Comparison of ENCODE assay signal across 22 cellular contexts in the genomic region with DNA sequence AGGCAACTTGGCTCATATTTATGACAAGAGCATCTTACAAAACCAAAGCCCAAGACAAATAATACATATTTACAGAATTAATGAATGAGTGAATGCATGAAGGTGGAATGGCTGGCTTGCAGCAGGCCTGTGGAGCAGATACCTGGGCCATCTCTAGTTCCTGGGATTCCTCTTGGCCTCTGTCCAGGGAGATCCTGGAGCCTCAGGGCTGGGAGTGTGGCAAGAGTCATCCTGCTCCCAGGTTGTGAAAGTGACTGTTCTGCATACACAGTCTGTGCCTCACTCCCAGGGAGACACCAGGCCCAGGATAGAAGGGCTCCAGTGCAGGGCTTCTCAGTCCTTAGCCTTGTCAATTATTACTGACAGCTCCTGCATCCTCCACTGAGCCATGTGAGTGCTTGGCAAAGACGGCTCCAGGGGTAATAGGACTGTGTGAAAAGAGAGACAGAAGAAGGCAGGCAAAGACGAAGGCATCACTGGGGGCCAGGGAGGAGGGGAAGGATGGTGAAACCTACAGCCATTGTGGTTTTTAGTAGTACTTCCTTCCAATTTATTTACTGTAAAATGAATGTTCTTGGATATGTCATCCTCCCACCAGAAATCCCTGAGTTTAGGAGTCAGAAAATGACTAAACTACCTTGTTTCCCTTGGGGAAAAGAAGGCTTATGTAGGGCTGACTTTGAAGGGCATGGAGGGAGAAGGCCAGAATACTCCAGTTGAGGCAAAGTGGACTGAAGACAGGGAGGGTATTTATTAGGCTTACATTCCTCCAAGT. TPM values are rescaled to one million over a fixed set of nuclear protein-coding genes. Genes with fewer than 3 reads are reported as not detected.
DNase-seq lines count a peak whose midpoint lies in the region; ATAC-seq, FAIRE-seq and TF ChIP-seq lines count a peak whose summit lies in the region.
"Had no signal": no experiment of that assay in that cellular context is flagged by ENCODE, and none has a peak within 500 bp of the region (broad histone marks: within the 10 kb centered on the region; RNA-seq: fewer than 3 reads in every experiment).

No MANE protein-coding gene starts in this region.

- H3K27me3 ChIP-seq in RWPE2 (ENCODE audit: insufficient read depth, poor library complexity, severe bottlenecking): no peaks in the 10 kb centered on the region
- H3K27me3 ChIP-seq in fibroblast of lung (ENCODE audit: control insufficient read depth, insufficient read depth, low read length): no peaks in the 10 kb centered on the region
- H3K27me3 ChIP-seq: SJCRH30 had no signal

- no peak overlapping the region for H3K4me3 ChIP-seq in A549
- H3K4me3 ChIP-seq in RWPE2 (ENCODE audit: severe bottlenecking): no peak overlapping the region
- H3K4me3 ChIP-seq in fibroblast of lung (replicated peaks in 1 of 4; ENCODE audit: control extremely low read depth in 1 of 4, insufficient read depth in 1 of 4, low read depth in 3 of 4, low read length in 4 of 4): no peak overlapping the region
- H3K4me3 ChIP-seq: GM12878, SJCRH30 had no signal

- H4K20me1 ChIP-seq in fibroblast of lung (ENCODE audit: control insufficient read depth, extremely low read depth, insufficient read depth, low read length): no peaks in the 10 kb centered on the region

- no peak for TF ChIP-seq CTCF in A549 (IDR thresholded peaks at IDR 0.05)
- TF ChIP-seq CTCF in RWPE2 (IDR thresholded peaks at IDR 0.05; ENCODE audit: poor library complexity, severe bottlenecking): no peak
- TF ChIP-seq CTCF in fibroblast of lung (conservative IDR thresholded peaks at IDR 0.05 in 1 of 2, IDR thresholded peaks at IDR 0.05 in 1 of 2; ENCODE audit: low read depth in 1 of 2, low read length in 2 of 2): no peak

- ATAC-seq in A549 (peak; percentile 33 to 39; a peak in 2 of 6 replicates), RWPE2 (ENCODE audit: low read depth) (peak; percentile 92), GM21737 (IDR thresholded peaks at IDR 0.05; ENCODE audit: unreplicated experiment) (no peak)
- ATAC-seq: GM12878 had no signal

- no peak overlapping the region for H3K9ac ChIP-seq in fibroblast of lung (ENCODE audit: insufficient read depth, low read length)

- WGBS in A549 (ENCODE audit: missing lambda C conversion rate): 10% methylated on average over 2 of the region's 2 CpGs

- H3K36me3 ChIP-seq in RWPE2 (ENCODE audit: low read depth): no peaks in the 10 kb centered on the region
- H3K36me3 ChIP-seq in fibroblast of lung (ENCODE audit: control insufficient read depth, insufficient read depth, low read length): no peaks in the 10 kb centered on the region
- H3K36me3 ChIP-seq: SJCRH30 had no signal

- POLR2A ChIA-PET in A549 (lab: Yijun Ruan, JAX): no interaction called here

- no peak for FAIRE-seq in A549 (lab: Jason Lieb, UNC)
- FAIRE-seq: GM12878, H1 had no signal

- H2AFZ ChIP-seq in fibroblast of lung (ENCODE audit: low read length): no peak overlapping the region

- no peak overlapping the region for H3K4me2 ChIP-seq in A549
- no peak overlapping the region for H3K4me2 ChIP-seq in fibroblast of lung (ENCODE audit: extremely low read depth, insufficient read depth, low read length)

- H3K4me1 ChIP-seq in A549 (no peaks in the 10 kb centered on the region), RWPE2 (ENCODE audit: insufficient read depth, poor library complexity, severe bottlenecking) (peaks cover 53% of the 10 kb centered on the region), fibroblast of lung (ENCODE audit: control insufficient read depth, extremely low read depth, insufficient read depth, low read length) (peaks cover 23% of the 10 kb centered on the region)
- H3K4me1 ChIP-seq: SJCRH30 had no signal

- H3K79me2 ChIP-seq in fibroblast of lung (ENCODE audit: control insufficient read depth, insufficient read depth, low read length): no peaks in the 10 kb centered on the region

- no peak for TF ChIP-seq RAD21 in A549 (conservative IDR thresholded peaks at IDR 0.05 in 1 of 2, IDR thresholded peaks at IDR 0.05 in 1 of 2)

- TF ChIP-seq EP300 in A549 (IDR thresholded peaks at IDR 0.05): no peak

- H3K27ac ChIP-seq in A549 (no peak overlapping the region), RWPE2 (ENCODE audit: poor library complexity, severe bottlenecking) (peak overlapping the region; percentile 67), fibroblast of lung (ENCODE audit: insufficient read depth, low read length) (peak overlapping the region; percentile 27)
- H3K27ac ChIP-seq: SJCRH30 had no signal

- CTCF ChIA-PET in A549 (lab: Yijun Ruan, JAX): interaction anchor here (0.6 to 1.6 kb wide), 2 partner anchors 12 to 233 kb away, joined by 3 to 4 read pairs; no protein-coding TSS in a partner anchor

- no peaks in the 10 kb centered on the region for H3K9me3 ChIP-seq in A549
- no peaks in the 10 kb centered on the region for H3K9me3 ChIP-seq in RWPE2 (ENCODE audit: severe bottlenecking)
- no peaks in the 10 kb centered on the region for H3K9me3 ChIP-seq in fibroblast of lung (ENCODE audit: control insufficient read depth, insufficient read depth, low read depth, low read length)
- H3K9me3 ChIP-seq: SJCRH30 had no signal

- TF ChIP-seq POLR2A in A549 (IDR thresholded peaks at IDR 0.05; ENCODE audit: low read length): no peak

- DNase-seq in A549 (ENCODE audit: low read depth in 1 of 2, low spot score in 1 of 2) (peak in 1 of 2 experiments; percentile 10), HCEC 1CT (peak; percentile 49), RWPE2 (ENCODE audit: low spot score) (peak; percentile 85), fibroblast of lung (ENCODE audit: low read depth in 2 of 2) (no peak), activated gamma-delta T cell (lab: John Stamatoyannopoulos, UW) (no peak), amygdala (lab: John Stamatoyannopoulos, UW) (no peak)
- no peak for DNase-seq in NK-92 treated with Interleukin-12 subunit alpha and Interleukin-12 subunit beta, amount 100 ng/mL, for 24 hours (lab: John Stamatoyannopoulos, UW)
- DNase-seq: CD4-positive, alpha-beta T cell; DMS153; GF-D8; NCI-H1694 treated with DMSO at 0.1 percent for 48 hours; NCI-H510A; NCI-H774; SJCRH30 had no signal

TF ChIP-seq in A549, 52 proteins besides CTCF, POLR2A, EP300 and RAD21 (continues in another document):
- TF ChIP-seq CBX2 (IDR thresholded peaks at IDR 0.05; ENCODE audit: borderline replicate concordance, low read depth) (no peak), CBX8 (IDR thresholded peaks at IDR 0.05) (no peak), ZC3H11A (IDR thresholded peaks at IDR 0.05) (no peak)

RNA-seq across cellular contexts. Expression of a gene that starts 14.3 kb away (rescaled TPM):
- not detected in 2 replicates for polyA plus RNA-seq in A549 (2011; rRNA removed)
- 0.01 TPM in 1 of 2 replicates, not detected in the other for polyA plus RNA-seq in A549 (2012; cell fraction: cytosol; rRNA removed)
- polyA plus RNA-seq in A549 (2012; cell fraction: nucleus; rRNA removed): 0.02 and 0.04 TPM in 2 replicates
- polyA plus RNA-seq in A549 (2017; fragmentation: RNase III; extraction: RNeasy Plus Mini Kit Qiagen cat#74134 plus additional on column Dnase treatment): not detected in 3 replicates
- 0.21 TPM in 1 of 2 replicates, not detected in the other for polyA minus RNA-seq in A549 (2011; rRNA and poly(A)+ RNA removed)
- not detected in 2 replicates for total RNA-seq in fibroblast of lung
- polyA plus RNA-seq in fibroblast of lung: 0.33 and 0.63 TPM in 2 replicates
- polyA plus RNA-seq in fibroblast of lung (2012): 0.62 and 0.65 TPM in 2 replicates
- 2.1 and 4.6 TPM in 2 replicates for polyA minus RNA-seq in fibroblast of lung (ENCODE audit: low replicate concordance)
- total RNA-seq: A172; CD4-positive, alpha-beta T cell; Daoy; GM12878; H1; HT-29; LHCN-M2; SJCRH30 had no signal
- polyA plus RNA-seq: BJ, GM12878, H1 had no signal

RNA-seq across cellular contexts. Expression of a gene that starts 31.4 kb away (rescaled TPM):
- not detected in 2 replicates for polyA plus RNA-seq in A549 (2011; rRNA removed)
- polyA plus RNA-seq in A549 (2012; cell fraction: cytosol; rRNA removed): not detected in 2 replicates
- polyA plus RNA-seq in A549 (2012; cell fraction: nucleus; rRNA removed): not detected in 2 replicates
- polyA plus RNA-seq in A549 (2017; fragmentation: RNase III; extraction: RNeasy Plus Mini Kit Qiagen cat#74134 plus additional on column Dnase treatment): not detected in 3 replicates
- not detected in 2 replicates for polyA minus RNA-seq in A549 (2011; rRNA and poly(A)+ RNA removed)
- not detected in 2 replicates for total RNA-seq in fibroblast of lung
- polyA plus RNA-seq in fibroblast of lung: not detected in 2 replicates
- polyA plus RNA-seq in fibroblast of lung (2012): 0.78 TPM in 1 of 2 replicates, not detected in the other
- polyA minus RNA-seq in fibroblast of lung (ENCODE audit: low replicate concordance): 1.4 TPM in 1 of 2 replicates, not detected in the other
- total RNA-seq: A172; CD4-positive, alpha-beta T cell; Daoy; GM12878; H1; HT-29; LHCN-M2; SJCRH30 had no signal
- polyA plus RNA-seq: BJ, H1 had no signal

RNA-seq across cellular contexts. Expression of a gene that starts 35.6 kb away (rescaled TPM):
- not detected in 2 replicates for polyA plus RNA-seq in A549 (2011; rRNA removed)
- not detected in 2 replicates for polyA plus RNA-seq in A549 (2012; cell fraction: cytosol; rRNA removed)
- polyA plus RNA-seq in A549 (2012; cell fraction: nucleus; rRNA removed): not detected in 2 replicates
- polyA plus RNA-seq in A549 (2017; fragmentation: RNase III; extraction: RNeasy Plus Mini Kit Qiagen cat#74134 plus additional on column Dnase treatment): not detected in 3 replicates
- polyA minus RNA-seq in A549 (2011; rRNA and poly(A)+ RNA removed): not detected in 2 replicates
- not detected in 2 replicates for total RNA-seq in fibroblast of lung
- not detected in 2 replicates for polyA plus RNA-seq in fibroblast of lung
- polyA plus RNA-seq in fibroblast of lung (2012): 0.33 TPM in 1 of 2 replicates, not detected in the other
- polyA minus RNA-seq in fibroblast of lung (ENCODE audit: low replicate concordance): not detected in 2 replicates
- total RNA-seq: A172; CD4-positive, alpha-beta T cell; Daoy; GM12878; H1; HT-29; LHCN-M2; SJCRH30 had no signal
- polyA plus RNA-seq: BJ, GM12878, H1 had no signal

RNA-seq across cellular contexts. Expression of a gene that starts 42.5 kb away (rescaled TPM):
- not detected in 2 replicates for polyA plus RNA-seq in A549 (2011; rRNA removed)
- polyA plus RNA-seq in A549 (2012; cell fraction: cytosol; rRNA removed): not detected in 2 replicates
- not detected in 2 replicates for polyA plus RNA-seq in A549 (2012; cell fraction: nucleus; rRNA removed)
- not detected in 3 replicates for polyA plus RNA-seq in A549 (2017; fragmentation: RNase III; extraction: RNeasy Plus Mini Kit Qiagen cat#74134 plus additional on column Dnase treatment)
- polyA minus RNA-seq in A549 (2011; rRNA and poly(A)+ RNA removed): not detected in 2 replicates
- total RNA-seq in fibroblast of lung: not detected in 2 replicates
- 0.08 and 0.14 TPM in 2 replicates for polyA plus RNA-seq in fibroblast of lung
- polyA plus RNA-seq in fibroblast of lung (2012): 0.19 TPM in 1 of 2 replicates, not detected in the other
- polyA minus RNA-seq in fibroblast of lung (ENCODE audit: low replicate concordance): not detected in 2 replicates
- total RNA-seq: A172; CD4-positive, alpha-beta T cell; Daoy; H1; LHCN-M2; SJCRH30 had no signal
- polyA plus RNA-seq: BJ, H1 had no signal

RNA-seq across cellular contexts. Expression of a gene that starts 45.4 kb away (rescaled TPM):
- polyA plus RNA-seq in A549 (2011; rRNA removed) (not detected in 2 replicates), A549 (2017; fragmentation: RNase III; extraction: RNeasy Plus Mini Kit Qiagen cat#74134 plus additional on column Dnase treatment) (not detected in 3 replicates), fibroblast of lung (0.91 and 8.1 TPM in 2 replicates)
- not detected in 2 replicates for polyA plus RNA-seq in A549 (2012; cell fraction: cytosol; rRNA removed)
- polyA plus RNA-seq in A549 (2012; cell fraction: nucleus; rRNA removed): not detected in 2 replicates
- not detected in 2 replicates for polyA minus RNA-seq in A549 (2011; rRNA and poly(A)+ RNA removed)
- total RNA-seq in fibroblast of lung: 0.33 TPM in 1 of 2 replicates, not detected in the other
- polyA plus RNA-seq in fibroblast of lung (2012): 4.5 and 37.0 TPM in 2 replicates
- 2.9 and 10.2 TPM in 2 replicates for polyA minus RNA-seq in fibroblast of lung (ENCODE audit: low replicate concordance)
- total RNA-seq: A172; CD4-positive, alpha-beta T cell; Daoy; GM12878; H1; HT-29; LHCN-M2; SJCRH30 had no signal
- polyA plus RNA-seq: BJ, GM12878, H1 had no signal

Comparison
In these comparisons a context has a peak if more than half of its experiments do, and no peak if none do; other contexts are left out.
1. DNase-seq: peak in HCEC 1CT (single experiment) and RWPE2 (single experiment); none in fibroblast of lung (0 of 2), NK-92 treated with Interleukin-12 subunit alpha and Interleukin-12 subunit beta, amount 100 ng/mL, for 24 hours (single experiment), activated gamma-delta T cell (single experiment) and amygdala (0 of 56).
2. H3K27ac ChIP-seq: peak in RWPE2 (single experiment) and fibroblast of lung (single experiment); none in A549 (0 of 2).